In genomic region chr17:75749545-75750389, GRCh38 we compare ENCODE assay signal across 8 cellular contexts. TPM values are rescaled to one million over a fixed set of nuclear protein-coding genes. Genes with fewer than 3 reads are reported as not detected.
DNase-seq lines count a peak whose midpoint lies in the region; ATAC-seq and TF ChIP-seq lines count a peak whose summit lies in the region.

No MANE protein-coding gene starts in this region.

- DNase-seq in Caki2 (ENCODE audit: low read depth) (peak; percentile 45), HL-60 (ENCODE audit: low read depth in 1 of 2, low spot score in 1 of 2) (peak in 1 of 2 experiments; percentile 78), NOMO-1 (lab: John Stamatoyannopoulos, UW; ENCODE audit: unreplicated experiment in 2 of 2) (peak; percentile 40 to 64), mesothelial cell of epicardium (ENCODE audit: low spot score in 2 of 2, unreplicated experiment in 2 of 2) (peak; percentile 84 to 91)
- peak; percentile 74 to 81 for DNase-seq in activated CD8-positive, alpha-beta memory T cell treated with anti-CD3 and anti-CD28 coated beads for 4 hours (ENCODE audit: low read depth in 2 of 2)
- DNase-seq in effector memory CD8-positive, alpha-beta T cell: peak; percentile 86 to 88 (median 86)
- DNase-seq in stimulated activated CD8-positive, alpha-beta memory T cell treated with anti-CD3 and anti-CD28 coated beads, Interleukin-15, amount 100 ng/mL, for 48 hours (ENCODE audit: low read depth in 2 of 2): peak; percentile 73 to 74

- H3K4me3 Mint-ChIP-seq in effector memory CD8-positive, alpha-beta T cell: peak overlapping the region in 1 of 2 donors; percentile 26
- H3K4me3 Mint-ChIP-seq in mesothelial cell of epicardium: no peak overlapping the region

- H3K27ac Mint-ChIP-seq in effector memory CD8-positive, alpha-beta T cell: no peak overlapping the region
- H3K27ac Mint-ChIP-seq in mesothelial cell of epicardium: no peak overlapping the region

- H3K27ac ChIP-seq in HL-60 (replicated peaks): no peak overlapping the region

- H3K4me3 ChIP-seq in HL-60 (replicated peaks; ENCODE audit: insufficient read depth, low read length): no peak overlapping the region

- H3K4me1 Mint-ChIP-seq in effector memory CD8-positive, alpha-beta T cell (ENCODE audit: low read depth in 2 of 2): peaks cover 18 to 19% of the 10 kb centered on the region in 2 donors
- H3K4me1 Mint-ChIP-seq in mesothelial cell of epicardium: peaks cover 4% of the 10 kb centered on the region

- H3K27me3 ChIP-seq in HL-60 (ENCODE audit: insufficient read depth, poor library complexity, severe bottlenecking): no peaks in the 10 kb centered on the region

- H3K27me3 Mint-ChIP-seq in effector memory CD8-positive, alpha-beta T cell: no peaks in the 10 kb centered on the region
- no peaks in the 10 kb centered on the region for H3K27me3 Mint-ChIP-seq in mesothelial cell of epicardium (ENCODE audit: low read depth)

- no peaks in the 10 kb centered on the region for H3K9me3 Mint-ChIP-seq in effector memory CD8-positive, alpha-beta T cell
- H3K9me3 Mint-ChIP-seq in mesothelial cell of epicardium: no peaks in the 10 kb centered on the region

- ATAC-seq in effector memory CD8-positive, alpha-beta T cell (replicated peaks): peak; percentile 74
- no peak for ATAC-seq in GM21528 (IDR thresholded peaks at IDR 0.05; ENCODE audit: low FRiP score, unreplicated experiment)

- in situ Hi-C loops in Caki2 (cut with HindIII; ENCODE audit: low pct_unique_long_range_greater_than_20kb, low sequenced_read_pairs): no loop called here

- TF ChIP-seq CTCF in HL-60 (IDR thresholded peaks at IDR 0.05; ENCODE audit: insufficient read depth, low read length) (peak; percentile 77), mesothelial cell of epicardium (IDR thresholded peaks at IDR 0.05; ENCODE audit: unreplicated experiment) (peak; percentile 98)

- H3K36me3 Mint-ChIP-seq in effector memory CD8-positive, alpha-beta T cell (ENCODE audit: insufficient read depth): peaks cover 7% of the 10 kb centered on the region
- peaks cover 14% of the 10 kb centered on the region for H3K36me3 Mint-ChIP-seq in mesothelial cell of epicardium

RNA-seq across cellular contexts. Expression of gene GALK1, which starts 15.2 kb away (rescaled TPM):
- total RNA-seq in Caki2 (2014; rRNA removed; shearing (Covaris generic); ENCODE audit: low replicate concordance): 45.8 and 57.3 TPM in 2 replicates
- 28.0 to 32.1 TPM (median 30.4 TPM) in 3 replicates for total RNA-seq in mesothelial cell of epicardium

RNA-seq across cellular contexts. Expression of gene ITGB4, which starts 28.5 kb away (rescaled TPM):
- 8.1 and 12.4 TPM in 2 replicates for total RNA-seq in Caki2 (2014; rRNA removed; shearing (Covaris generic); ENCODE audit: low replicate concordance)
- 112 to 117 TPM (median 116 TPM) in 3 replicates for total RNA-seq in mesothelial cell of epicardium

RNA-seq across cellular contexts. Expression of gene UNK, which starts 34.8 kb away (rescaled TPM):
- total RNA-seq in Caki2 (2014; rRNA removed; shearing (Covaris generic); ENCODE audit: low replicate concordance): 34.4 and 37.1 TPM in 2 replicates
- 63.4 to 66.4 TPM (median 65.4 TPM) in 3 replicates for total RNA-seq in mesothelial cell of epicardium
